Comparison of ENCODE assay signal across 1 cellular context in the genomic region with DNA sequence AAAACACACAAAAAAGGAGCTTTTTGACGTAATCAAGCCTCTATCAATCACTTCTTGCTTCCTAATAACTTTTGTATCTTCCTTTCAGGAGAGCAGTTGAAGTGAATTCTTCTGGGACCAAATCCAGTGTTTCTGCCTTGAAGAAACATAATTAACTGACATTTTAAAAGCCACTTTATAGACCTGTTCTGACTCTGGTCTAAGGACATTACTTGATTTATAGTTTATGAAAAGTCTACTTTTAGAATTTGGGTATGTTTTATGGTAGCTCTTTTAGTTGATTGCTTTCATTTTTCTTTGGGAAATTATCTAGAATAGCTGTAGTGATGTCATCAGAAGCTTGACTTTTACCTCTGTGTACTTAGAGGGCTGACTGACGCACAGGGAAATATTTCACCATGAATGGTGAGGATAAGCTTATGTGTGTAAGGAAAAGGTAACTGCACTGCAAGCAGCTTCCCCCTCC.
TF ChIP-seq lines count a peak whose summit lies in the region.

No MANE protein-coding gene starts in this region.

TF ChIP-seq in HepG2, 621 proteins besides CTCF, POLR2A, EP300 and RAD21 (continued from another document):
- TF ChIP-seq, protein P1, sequence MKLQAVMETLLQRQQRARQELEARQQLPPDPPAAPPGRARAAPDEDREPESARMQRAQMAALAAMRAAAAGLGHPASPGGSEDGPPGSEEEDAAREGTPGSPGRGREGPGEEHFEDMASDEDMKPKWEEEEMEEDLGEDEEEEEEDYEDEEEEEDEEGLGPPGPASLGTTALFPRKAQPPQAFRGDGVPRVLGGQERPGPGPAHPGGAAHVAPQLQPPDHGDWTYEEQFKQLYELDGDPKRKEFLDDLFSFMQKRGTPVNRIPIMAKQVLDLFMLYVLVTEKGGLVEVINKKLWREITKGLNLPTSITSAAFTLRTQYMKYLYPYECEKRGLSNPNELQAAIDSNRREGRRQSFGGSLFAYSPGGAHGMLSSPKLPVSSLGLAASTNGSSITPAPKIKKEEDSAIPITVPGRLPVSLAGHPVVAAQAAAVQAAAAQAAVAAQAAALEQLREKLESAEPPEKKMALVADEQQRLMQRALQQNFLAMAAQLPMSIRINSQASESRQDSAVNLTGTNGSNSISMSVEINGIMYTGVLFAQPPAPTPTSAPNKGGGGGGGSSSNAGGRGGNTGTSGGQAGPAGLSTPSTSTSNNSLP (IDR thresholded peaks at IDR 0.05; ENCODE audit: low read depth, low read length): no peak
- TF ChIP-seq NR2F6 (IDR thresholded peaks at IDR 0.05): no peak
- no peak for TF ChIP-seq NR2F6 (CRISPR knock-in tag; IDR thresholded peaks at IDR 0.05)
